1 cellular context compared by ENCODE assay signal in the genomic region with DNA sequence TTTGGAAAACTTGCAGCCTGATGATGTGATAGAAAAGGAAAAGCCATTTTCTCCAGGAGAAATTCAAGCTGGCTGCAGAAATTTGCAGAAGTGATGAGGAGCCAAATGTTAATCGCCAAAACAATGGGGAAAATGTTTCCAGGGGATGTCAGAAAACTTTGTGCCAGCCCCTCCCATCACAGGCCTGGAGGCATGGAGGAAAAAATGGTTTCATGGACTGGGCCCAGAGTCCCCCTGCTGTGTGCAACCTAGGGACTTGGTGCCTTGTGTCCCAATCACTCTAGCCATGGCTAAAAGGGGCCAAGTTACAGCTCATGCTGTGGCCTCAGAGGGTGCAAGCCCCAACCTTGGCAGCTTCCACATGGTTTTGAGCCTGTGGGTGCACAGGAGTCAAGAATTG.
TF ChIP-seq lines count a peak whose summit lies in the region.

No MANE protein-coding gene starts in this region.

TF ChIP-seq in K562, 482 proteins besides CTCF, POLR2A, EP300 and RAD21 (continued from another document):
- TF ChIP-seq, protein P1, sequence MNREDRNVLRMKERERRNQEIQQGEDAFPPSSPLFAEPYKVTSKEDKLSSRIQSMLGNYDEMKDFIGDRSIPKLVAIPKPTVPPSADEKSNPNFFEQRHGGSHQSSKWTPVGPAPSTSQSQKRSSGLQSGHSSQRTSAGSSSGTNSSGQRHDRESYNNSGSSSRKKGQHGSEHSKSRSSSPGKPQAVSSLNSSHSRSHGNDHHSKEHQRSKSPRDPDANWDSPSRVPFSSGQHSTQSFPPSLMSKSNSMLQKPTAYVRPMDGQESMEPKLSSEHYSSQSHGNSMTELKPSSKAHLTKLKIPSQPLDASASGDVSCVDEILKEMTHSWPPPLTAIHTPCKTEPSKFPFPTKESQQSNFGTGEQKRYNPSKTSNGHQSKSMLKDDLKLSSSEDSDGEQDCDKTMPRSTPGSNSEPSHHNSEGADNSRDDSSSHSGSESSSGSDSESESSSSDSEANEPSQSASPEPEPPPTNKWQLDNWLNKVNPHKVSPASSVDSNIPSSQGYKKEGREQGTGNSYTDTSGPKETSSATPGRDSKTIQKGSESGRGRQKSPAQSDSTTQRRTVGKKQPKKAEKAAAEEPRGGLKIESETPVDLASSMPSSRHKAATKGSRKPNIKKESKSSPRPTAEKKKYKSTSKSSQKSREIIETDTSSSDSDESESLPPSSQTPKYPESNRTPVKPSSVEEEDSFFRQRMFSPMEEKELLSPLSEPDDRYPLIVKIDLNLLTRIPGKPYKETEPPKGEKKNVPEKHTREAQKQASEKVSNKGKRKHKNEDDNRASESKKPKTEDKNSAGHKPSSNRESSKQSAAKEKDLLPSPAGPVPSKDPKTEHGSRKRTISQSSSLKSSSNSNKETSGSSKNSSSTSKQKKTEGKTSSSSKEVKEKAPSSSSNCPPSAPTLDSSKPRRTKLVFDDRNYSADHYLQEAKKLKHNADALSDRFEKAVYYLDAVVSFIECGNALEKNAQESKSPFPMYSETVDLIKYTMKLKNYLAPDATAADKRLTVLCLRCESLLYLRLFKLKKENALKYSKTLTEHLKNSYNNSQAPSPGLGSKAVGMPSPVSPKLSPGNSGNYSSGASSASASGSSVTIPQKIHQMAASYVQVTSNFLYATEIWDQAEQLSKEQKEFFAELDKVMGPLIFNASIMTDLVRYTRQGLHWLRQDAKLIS (CRISPR knock-in tag; IDR thresholded peaks at IDR 0.05), result no peak
- TF ChIP-seq HNRNPK (IDR thresholded peaks at IDR 0.05; ENCODE audit: low read depth, low read length, poor library complexity, severe bottlenecking) (no peak), ZNF121 (CRISPR knock-in tag; conservative IDR thresholded peaks at IDR 0.05) (no peak)
TF ChIP-seq in K562: peak in this region for 5.
